1 cellular context compared by ENCODE assay signal in genomic region chr3:113746069-113746954, GRCh38.
TF ChIP-seq lines count a peak whose summit lies in the region.

NAA50 (minus strand) TSS chr3:113746249; CDS start chr3:113745949, 300 bp downstream.

TF ChIP-seq in HepG2, 621 proteins besides CTCF, POLR2A, EP300 and RAD21 (continued from another document and continues in another):
- TF ChIP-seq AKNA (CRISPR knock-in tag; IDR thresholded peaks at IDR 0.05; ENCODE audit: borderline replicate concordance) (no peak), ZNF646 (CRISPR knock-in tag; IDR thresholded peaks at IDR 0.05) (no peak), ZXDC (CRISPR knock-in tag; IDR thresholded peaks at IDR 0.05) (peak; percentile 80; the same call in 1 of the 2 replicates), ZFP36L2 (CRISPR knock-in tag; IDR thresholded peaks at IDR 0.05) (no peak), ZNF790 (CRISPR knock-in tag; IDR thresholded peaks at IDR 0.05; ENCODE audit: borderline replicate concordance) (peak; percentile 82; the same call in 1 of the 2 replicates), SAP130 (CRISPR knock-in tag; IDR thresholded peaks at IDR 0.05; ENCODE audit: low read depth) (peak; percentile 77), REL (CRISPR knock-in tag; conservative IDR thresholded peaks at IDR 0.05) (no peak; the same call in 1 of the 2 replicates), ZBTB8A (CRISPR knock-in tag; IDR thresholded peaks at IDR 0.05; ENCODE audit: borderline replicate concordance, low read depth) (no peak; the same call in 1 of the 2 replicates), BHLHE40 (IDR thresholded peaks at IDR 0.05; ENCODE audit: low read length) (peak; percentile 91), GTF2F1 (IDR thresholded peaks at IDR 0.05; ENCODE audit: low read length) (peak; percentile 82; the same call in 1 of the 2 replicates), ZBTB40 (IDR thresholded peaks at IDR 0.05) (peak; percentile 76), ZBTB40 (CRISPR knock-in tag; IDR thresholded peaks at IDR 0.05) (no peak), ZNF501 (CRISPR knock-in tag; IDR thresholded peaks at IDR 0.05) (peak; percentile 42), FOXA1 (IDR thresholded peaks at IDR 0.05) (no peak), FOXA1 (CRISPR knock-in tag; IDR thresholded peaks at IDR 0.05) (no peak), ZNF24 (IDR thresholded peaks at IDR 0.05) (no peak), AGO1 (IDR thresholded peaks at IDR 0.05; ENCODE audit: low read depth, low read length, poor library complexity, severe bottlenecking) (peak; percentile 14), MAFK (conservative IDR thresholded peaks at IDR 0.05 in 1 of 2, IDR thresholded peaks at IDR 0.05 in 1 of 2; ENCODE audit: low read length in 2 of 2) (no peak), PLSCR1 (CRISPR knock-in tag; IDR thresholded peaks at IDR 0.05; ENCODE audit: borderline replicate concordance) (no peak), FOSL2 (CRISPR knock-in tag; IDR thresholded peaks at IDR 0.05) (peak; percentile 43), PPARG (CRISPR knock-in tag; conservative IDR thresholded peaks at IDR 0.05) (peak; percentile 60), ZNF773 (CRISPR knock-in tag; IDR thresholded peaks at IDR 0.05; ENCODE audit: borderline replicate concordance) (no peak), ZNF160 (CRISPR knock-in tag; IDR thresholded peaks at IDR 0.05) (no peak; the same call in 1 of the 2 replicates), ZNF737 (CRISPR knock-in tag; IDR thresholded peaks at IDR 0.05; ENCODE audit: borderline replicate concordance) (no peak), ZBTB46 (CRISPR knock-in tag; IDR thresholded peaks at IDR 0.05; ENCODE audit: borderline replicate concordance) (no peak), MATR3 (CRISPR knock-in tag; IDR thresholded peaks at IDR 0.05) (no peak), ZNF274 (CRISPR knock-in tag; IDR thresholded peaks at IDR 0.05) (peak; percentile 69; the same call in 1 of the 2 replicates), ZBTB21 (CRISPR knock-in tag; IDR thresholded peaks at IDR 0.05) (no peak; the same call in 1 of the 2 replicates)
